In the genomic region with DNA sequence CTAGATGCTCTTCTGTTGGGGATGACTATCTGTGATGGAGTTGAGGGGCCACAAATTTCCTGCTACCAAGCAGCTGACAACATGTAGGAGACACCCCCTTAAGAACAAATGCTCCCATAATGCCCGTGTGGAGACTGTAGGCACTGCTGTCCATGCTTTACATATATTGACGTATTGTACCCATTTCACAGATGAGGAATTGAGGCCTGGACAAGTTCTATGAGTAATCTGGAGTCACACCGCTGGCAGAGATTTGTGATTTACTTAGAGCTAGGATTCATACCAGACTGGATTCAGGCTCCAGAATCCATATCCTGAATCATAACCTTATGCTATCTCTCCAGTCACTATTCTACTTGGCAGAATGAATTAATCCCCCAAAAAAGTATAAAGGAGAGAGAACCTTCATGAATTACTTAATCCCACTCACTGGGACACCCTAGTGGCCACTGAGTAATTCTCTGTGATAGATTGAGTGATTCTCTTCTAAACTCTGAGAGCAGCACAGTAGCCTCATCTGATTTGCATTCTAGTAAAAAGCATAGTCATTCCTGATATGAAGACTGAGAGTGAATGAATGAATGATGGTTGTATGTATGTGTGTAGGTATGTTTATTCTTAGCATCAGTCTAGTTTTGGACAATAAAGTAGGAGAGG, we compare ENCODE assay signal across 1 cellular context.
TF ChIP-seq lines count a peak whose summit lies in the region.

No MANE protein-coding gene starts in this region.

TF ChIP-seq in Ishikawa, 13 proteins besides CTCF, POLR2A, EP300 and RAD21 (continued from another document):
- TF ChIP-seq, protein P1, sequence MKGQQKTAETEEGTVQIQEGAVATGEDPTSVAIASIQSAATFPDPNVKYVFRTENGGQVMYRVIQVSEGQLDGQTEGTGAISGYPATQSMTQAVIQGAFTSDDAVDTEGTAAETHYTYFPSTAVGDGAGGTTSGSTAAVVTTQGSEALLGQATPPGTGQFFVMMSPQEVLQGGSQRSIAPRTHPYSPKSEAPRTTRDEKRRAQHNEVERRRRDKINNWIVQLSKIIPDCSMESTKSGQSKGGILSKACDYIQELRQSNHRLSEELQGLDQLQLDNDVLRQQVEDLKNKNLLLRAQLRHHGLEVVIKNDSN (IDR thresholded peaks at IDR 0.05): no peak
- no peak for TF ChIP-seq EGR1 (IDR thresholded peaks at IDR 0.05)
- no peak for TF ChIP-seq CEBPB (IDR thresholded peaks at IDR 0.05)
- no peak for TF ChIP-seq CREB1 (IDR thresholded peaks at IDR 0.05; ENCODE audit: low read depth)
- no peak for TF ChIP-seq FOXM1 (IDR thresholded peaks at IDR 0.05; ENCODE audit: borderline replicate concordance, low read depth)
- TF ChIP-seq ZBTB7A (IDR thresholded peaks at IDR 0.05; ENCODE audit: low read depth): no peak
